1 cellular context compared by ENCODE assay signal in genomic region chr11:27497284-27497866, GRCh38.
TF ChIP-seq lines count a peak whose summit lies in the region.

No MANE protein-coding gene starts in this region.

TF ChIP-seq in WTC11, 78 proteins besides CTCF, POLR2A, EP300 and RAD21 (continued from another document):
- TF ChIP-seq ZSCAN18 (CRISPR knock-in tag; IDR thresholded peaks at IDR 0.05): no peak
